15 cellular contexts compared by ENCODE assay signal in genomic region chr5:136011427-136012001, GRCh38. TPM values are rescaled to one million over a fixed set of nuclear protein-coding genes. Genes with fewer than 3 reads are reported as not detected.
DNase-seq lines count a peak whose midpoint lies in the region; ATAC-seq, FAIRE-seq and TF ChIP-seq lines count a peak whose summit lies in the region.
"Had no signal": no experiment of that assay in that cellular context is flagged by ENCODE, and none has a peak within 500 bp of the region (broad histone marks: within the 10 kb centered on the region; RNA-seq: fewer than 3 reads in every experiment).

No MANE protein-coding gene starts in this region.

- H3K36me3 Mint-ChIP-seq in astrocyte (ENCODE audit: low read depth, unreplicated experiment) (no peaks in the 10 kb centered on the region), T-cell (no peaks in the 10 kb centered on the region)
- H3K36me3 Mint-ChIP-seq: activated CD8-positive, alpha-beta memory T cell treated with anti-CD3 and anti-CD28 coated beads, Interleukin-2, amount 10 ng/mL, durations not matched to agents 7 days and 5 days; immature natural killer cell had no signal

- H2AFZ ChIP-seq in astrocyte (ENCODE audit: low read depth, low read length) = no peak overlapping the region

- H3K9ac ChIP-seq in astrocyte (ENCODE audit: low read length) = peak overlapping the region; percentile 34
- H3K9ac ChIP-seq: BLaER1 had no signal

- peak overlapping the region; percentile 64 for H3K27ac ChIP-seq in A673 (ENCODE audit: low read depth, low read length, poor library complexity, severe bottlenecking)
- H3K27ac ChIP-seq in HEK293 (ENCODE audit: extremely low read depth, low read depth, low read length) = no peak overlapping the region
- H3K27ac ChIP-seq in astrocyte (ENCODE audit: low read depth, low read length) = peak overlapping the region; percentile 99
- H3K27ac ChIP-seq in lower lobe of right lung = peak overlapping the region; percentile 26
- H3K27ac ChIP-seq: BLaER1 had no signal

- BruUV-seq in A673 (replicated peaks; lab: Mats Ljungman, UMichigan) = no TSS peak

- POLR2A ChIA-PET in A673 (lab: Charles Lee; ENCODE audit: low non-redundant PET) = no interaction called here
- POLR2A ChIA-PET in HEK293 (lab: Yijun Ruan, JAX) = interaction anchor here (0.6 to 1.2 kb wide), 2 partner anchors 31 to 34 kb away, joined by 3 read pairs; no protein-coding TSS in a partner anchor
- POLR2A ChIA-PET in T-cell (lab: Charles Lee) = no interaction called here

- no peaks in the 10 kb centered on the region for H3K27me3 ChIP-seq in A673 (replicated peaks; ENCODE audit: insufficient read depth, low read depth, low read length, poor library complexity)
- H3K27me3 ChIP-seq in astrocyte (ENCODE audit: insufficient read depth, low read length) = no peaks in the 10 kb centered on the region
- no peaks in the 10 kb centered on the region for H3K27me3 ChIP-seq in lower lobe of right lung (ENCODE audit: low read depth)
- H3K27me3 ChIP-seq: BLaER1 had no signal

- no peaks in the 10 kb centered on the region for H3K79me2 ChIP-seq in astrocyte (ENCODE audit: insufficient read depth, low read length)

- peak; percentile 77 for FAIRE-seq in astrocyte (lab: Jason Lieb, UNC)

- H3K9me3 ChIP-seq in A673 (ENCODE audit: low read depth, low read length, poor library complexity, severe bottlenecking) = no peaks in the 10 kb centered on the region
- no peaks in the 10 kb centered on the region for H3K9me3 ChIP-seq in HEK293 (ENCODE audit: control insufficient read depth, insufficient read depth, low read depth, low read length)
- no peaks in the 10 kb centered on the region for H3K9me3 ChIP-seq in astrocyte (ENCODE audit: insufficient read depth, low read depth, low read length)
- H3K9me3 ChIP-seq in lower lobe of right lung = no peaks in the 10 kb centered on the region
- H3K9me3 ChIP-seq: BLaER1 had no signal

- H3K36me3 ChIP-seq in A673 (ENCODE audit: insufficient read depth, low read length, poor library complexity, severe bottlenecking) = no peaks in the 10 kb centered on the region
- H3K36me3 ChIP-seq in HEK293 (ENCODE audit: control insufficient read depth in 2 of 2, insufficient read depth in 1 of 2, low read length in 2 of 2) = no peaks in the 10 kb centered on the region
- H3K36me3 ChIP-seq in astrocyte (ENCODE audit: insufficient read depth, low read length) = no peaks in the 10 kb centered on the region
- no peaks in the 10 kb centered on the region for H3K36me3 ChIP-seq in lower lobe of right lung
- H3K36me3 ChIP-seq: BLaER1 had no signal

- no peaks in the 10 kb centered on the region for H4K20me1 ChIP-seq in astrocyte (ENCODE audit: insufficient read depth, low read length)
- H4K20me1 ChIP-seq: BLaER1 had no signal

- H3K27me3 Mint-ChIP-seq in astrocyte (ENCODE audit: low read depth, unreplicated experiment) = no peaks in the 10 kb centered on the region
- peaks cover 7 to 34% of the 10 kb centered on the region in 2 donors for H3K27me3 Mint-ChIP-seq in T-cell

- peak; percentile 92 for DNase-seq in A673 (ENCODE audit: low spot score)
- DNase-seq in astrocyte (ENCODE audit: low read depth) = peak; percentile 93
- DNase-seq in lower lobe of right lung = no peak
- no peak for DNase-seq in amygdala (lab: John Stamatoyannopoulos, UW)
- DNase-seq in activated CD4-positive, alpha-beta T cell treated with anti-CD3 and anti-CD28 coated beads for 48 hours = no peak
- no peak for DNase-seq in T-cell
- no peak for DNase-seq in NCI-H345 (lab: John Stamatoyannopoulos, UW)
- DNase-seq: activated CD8-positive, alpha-beta memory T cell treated with anti-CD3 and anti-CD28 coated beads, Interleukin-2, amount 10 ng/mL, durations not matched to agents 7 days and 5 days; immature natural killer cell; NCI-H1092 treated with DMSO at 0.1 percent for 48 hours; stimulated activated naive CD4-positive, alpha-beta T cell had no signal

- H3K4me1 ChIP-seq in A673 (ENCODE audit: insufficient read depth, low read length, poor library complexity, severe bottlenecking) (peaks cover 70% of the 10 kb centered on the region), HEK293 (ENCODE audit: control insufficient read depth, insufficient read depth, low read length) (peaks cover 30% of the 10 kb centered on the region), astrocyte (ENCODE audit: insufficient read depth, low read length) (peaks cover 57% of the 10 kb centered on the region), lower lobe of right lung (peaks cover 50% of the 10 kb centered on the region)

- H3K27ac Mint-ChIP-seq in astrocyte (ENCODE audit: unreplicated experiment) (peak overlapping the region; percentile 65), T-cell (no peak overlapping the region)
- H3K27ac Mint-ChIP-seq: activated CD8-positive, alpha-beta memory T cell treated with anti-CD3 and anti-CD28 coated beads, Interleukin-2, amount 10 ng/mL, durations not matched to agents 7 days and 5 days; immature natural killer cell had no signal

- TF ChIP-seq CTCF in A673 (conservative IDR thresholded peaks at IDR 0.05; ENCODE audit: low read depth, low read length) (no peak), HEK293 (tag by site-specific recombination; IDR thresholded peaks at IDR 0.05) (no peak), astrocyte (IDR thresholded peaks at IDR 0.05; ENCODE audit: insufficient read depth, low read depth, low read length) (no peak), lower lobe of right lung (IDR thresholded peaks at IDR 0.05) (no peak)

- H3K4me3 Mint-ChIP-seq in astrocyte (ENCODE audit: unreplicated experiment) = no peak overlapping the region
- H3K4me3 Mint-ChIP-seq in T-cell = no peak overlapping the region
- H3K4me3 Mint-ChIP-seq: activated CD8-positive, alpha-beta memory T cell treated with anti-CD3 and anti-CD28 coated beads, Interleukin-2, amount 10 ng/mL, durations not matched to agents 7 days and 5 days; immature natural killer cell had no signal

- CTCF ChIA-PET in A673 (lab: Charles Lee) = no interaction called here
- CTCF ChIA-PET in HEK293 (lab: Yijun Ruan, JAX) = interaction anchor here (0.7 to 2.6 kb wide), 6 partner anchors 10 to 798 kb away, joined by 3 to 15 read pairs (median 3); no protein-coding TSS in a partner anchor
- CTCF ChIA-PET in T-cell (lab: Charles Lee) = no interaction called here

- H3K4me3 ChIP-seq in A673 (ENCODE audit: low read depth, low read length, poor library complexity, severe bottlenecking) = no peak overlapping the region
- no peak overlapping the region for H3K4me3 ChIP-seq in HEK293 (ENCODE audit: low read depth, low read length)
- no peak overlapping the region for H3K4me3 ChIP-seq in astrocyte (ENCODE audit: insufficient read depth, low read depth, low read length)
- no peak overlapping the region for H3K4me3 ChIP-seq in lower lobe of right lung
- H3K4me3 ChIP-seq: BLaER1 had no signal

- intact Hi-C loops in A673 (cut with micrococcal nuclease; ENCODE audit: unreplicated experiment) (loop anchor here (1.0 kb wide), 1 partner anchor 26 kb away; no protein-coding TSS in a partner anchor), lower lobe of right lung (cut with DNase I) (no loop called here)

- H3K4me1 Mint-ChIP-seq in astrocyte (ENCODE audit: low read depth, unreplicated experiment) (peaks cover 62% of the 10 kb centered on the region), T-cell (peaks cover 0 to 7% (median 4%) of the 10 kb centered on the region in 3 donors)
- H3K4me1 Mint-ChIP-seq: activated CD8-positive, alpha-beta memory T cell treated with anti-CD3 and anti-CD28 coated beads, Interleukin-2, amount 10 ng/mL, durations not matched to agents 7 days and 5 days; immature natural killer cell had no signal

- H3K9me3 Mint-ChIP-seq in astrocyte (ENCODE audit: unreplicated experiment) (peaks cover 4% of the 10 kb centered on the region), T-cell (no peaks in the 10 kb centered on the region)
- H3K9me3 Mint-ChIP-seq: immature natural killer cell had no signal

- peak overlapping the region; percentile 33 for H3K4me2 ChIP-seq in astrocyte (ENCODE audit: low read length)
- H3K4me2 ChIP-seq: BLaER1 had no signal

- peak in 1 of 2 donors; percentile 47 for ATAC-seq in lower lobe of right lung
- no peak for ATAC-seq in T-cell (replicated peaks in 1 of 4)
- ATAC-seq: activated CD8-positive, alpha-beta memory T cell treated with anti-CD3 and anti-CD28 coated beads, Interleukin-2, amount 10 ng/mL, durations not matched to agents 7 days and 5 days had no signal

TF ChIP-seq in HEK293, 187 proteins besides CTCF, POLR2A, EP300 and RAD21 (continues in another document):
- TF ChIP-seq ZNF558 (tag by site-specific recombination; IDR thresholded peaks at IDR 0.05) (0 out of 2 replicates have a peak, but pooled peaks have one; percentile 19), ZNF19 (tag by site-specific recombination; IDR thresholded peaks at IDR 0.05; ENCODE audit: low read depth) (no peak), ZNF394 (tag by site-specific recombination; IDR thresholded peaks at IDR 0.05; ENCODE audit: borderline replicate concordance) (no peak), ZNF600 (tag by site-specific recombination; IDR thresholded peaks at IDR 0.05) (peak; percentile 37; the same call in 1 of the 2 replicates), ZNF398 (tag by site-specific recombination; IDR thresholded peaks at IDR 0.05) (no peak), ZNF23 (tag by site-specific recombination; IDR thresholded peaks at IDR 0.05; ENCODE audit: borderline replicate concordance) (no peak), BCL11A (tag by site-specific recombination; IDR thresholded peaks at IDR 0.05; ENCODE audit: low read depth) (no peak), MZF1 (tag by site-specific recombination; IDR thresholded peaks at IDR 0.05; ENCODE audit: borderline replicate concordance) (no peak), ZNF366 (tag by site-specific recombination; conservative IDR thresholded peaks at IDR 0.05) (0 out of 2 replicates have a peak, but pooled peaks have one; percentile 27), ZEB2 (tag by site-specific recombination; IDR thresholded peaks at IDR 0.05) (0 out of 2 replicates have a peak, but pooled peaks have one; percentile 31)

RNA-seq across cellular contexts. Expression of gene TGFBI, which starts 17.3 kb away (rescaled TPM):
- 108 and 115 TPM in 2 replicates for total RNA-seq in A673 (2021)
- 1,145 and 1,862 TPM in 2 replicates for total RNA-seq in astrocyte
- total RNA-seq in lower lobe of right lung = 140 TPM
- total RNA-seq in T-cell = 1 to 10 TPM; 1.9 to 5.1 (median 2.9) TPM

RNA-seq across cellular contexts. Expression of gene LECT2, which starts 56.7 kb away (rescaled TPM):
- total RNA-seq in A673 (2021) = not detected in 2 replicates
- total RNA-seq in astrocyte = not detected in 2 replicates
- total RNA-seq in lower lobe of right lung = not detected
- total RNA-seq in T-cell = not detected
- total RNA-seq: activated CD8-positive, alpha-beta memory T cell treated with anti-CD3 and anti-CD28 coated beads, Interleukin-2, amount 10 ng/mL, durations not matched to agents 7 days and 5 days; cardiac septum; SK-MEL-5 had no signal

Comparison
In these comparisons a context has a peak if more than half of its experiments do, and no peak if none do; other contexts are left out.
1. DNase-seq: peak in A673 (single experiment) and astrocyte (single experiment); none in lower lobe of right lung (single experiment), amygdala (0 of 56), activated CD4-positive, alpha-beta T cell treated with anti-CD3 and anti-CD28 coated beads for 48 hours (single experiment), T-cell (0 of 34) and NCI-H345 (single experiment).
2. RNA of gene TGFBI, which starts 17.3 kb away (total RNA-seq): 1,145 to 1,862 TPM in astrocyte, 140 TPM in lower lobe of right lung (single experiment) and 108 to 115 TPM in A673; 1.9 to 5.1 TPM in T-cell; every median in the first group is over 10 times any median in the second.